1 cellular context compared by ENCODE assay signal in genomic region chr12:65278576-65279386, GRCh38.
TF ChIP-seq lines count a peak whose summit lies in the region.

MSRB3 (plus strand) TSS chr12:65278683; CDS start chr12:65308580, 29,897 bp downstream.

TF ChIP-seq in IMR-90, 13 proteins besides CTCF, POLR2A, EP300 and RAD21 (continued from another document):
- TF ChIP-seq FOS (IDR thresholded peaks at IDR 0.05; ENCODE audit: low read depth, low read length) (no peak), MXI1 (IDR thresholded peaks at IDR 0.05; ENCODE audit: borderline replicate concordance, low read depth, low read length) (peak; percentile 20; the same call in 1 of the 2 replicates), CEBPB (IDR thresholded peaks at IDR 0.05; ENCODE audit: low read depth, low read length) (no peak), NFE2L2 (IDR thresholded peaks at IDR 0.05; ENCODE audit: low read depth, low read length) (no peak), CHD1 (IDR thresholded peaks at IDR 0.05; ENCODE audit: low read depth, low read length) (no peak), SMC3 (IDR thresholded peaks at IDR 0.05; ENCODE audit: low read depth, low read length) (no peak), MAFK (IDR thresholded peaks at IDR 0.05; ENCODE audit: low read depth, low read length) (no peak), RFX5 (IDR thresholded peaks at IDR 0.05; ENCODE audit: low read depth, low read length) (no peak)
TF ChIP-seq in IMR-90: peak in this region for 3.
